In genomic region chr20:24917797-24918578, GRCh38 we compare ENCODE assay signal across 8 cellular contexts. TPM values are rescaled to one million over a fixed set of nuclear protein-coding genes. Genes with fewer than 3 reads are reported as not detected.
DNase-seq lines count a peak whose midpoint lies in the region; ATAC-seq and TF ChIP-seq lines count a peak whose summit lies in the region.

No MANE protein-coding gene starts in this region.

- H3K9ac ChIP-seq in trophoblast cell (ENCODE audit: low read length): no peak overlapping the region

- peaks cover 8% of the 10 kb centered on the region for H3K4me1 Mint-ChIP-seq in activated naive CD8-positive, alpha-beta T cell treated with anti-CD3 and anti-CD28 coated beads, Interleukin-2, amount 50 U/mL, for 24 hours

- no peak overlapping the region for H3K27ac ChIP-seq in trophoblast cell (ENCODE audit: low read depth, low read length)

- H3K4me1 ChIP-seq in trophoblast cell (ENCODE audit: control insufficient read depth in 1 of 2, insufficient read depth in 2 of 2, low read length in 2 of 2): peaks cover 8 to 13% of the 10 kb centered on the region in 2 experiments

- no peak overlapping the region for H3K23ac ChIP-seq in trophoblast cell (ENCODE audit: low read length)

- H2AK5ac ChIP-seq in trophoblast cell (ENCODE audit: low read length): no peak overlapping the region

- H3K4ac ChIP-seq in trophoblast cell (ENCODE audit: low read depth, low read length): no peak overlapping the region

- H3K4me3 ChIP-seq in GM12865 (ENCODE audit: low read depth, low read length): no peak overlapping the region
- H3K4me3 ChIP-seq in trophoblast cell (ENCODE audit: low read depth, low read length): no peak overlapping the region

- H3K9me3 Mint-ChIP-seq in activated naive CD8-positive, alpha-beta T cell treated with anti-CD3 and anti-CD28 coated beads, Interleukin-2, amount 50 U/mL, for 24 hours: peaks cover 3% of the 10 kb centered on the region

- no peak overlapping the region for H2AFZ ChIP-seq in trophoblast cell (ENCODE audit: insufficient read depth, low read length, poor library complexity)

- peaks cover 4% of the 10 kb centered on the region for H3K36me3 Mint-ChIP-seq in activated naive CD8-positive, alpha-beta T cell treated with anti-CD3 and anti-CD28 coated beads, Interleukin-2, amount 50 U/mL, for 24 hours (ENCODE audit: low read depth)

- H3K14ac ChIP-seq in trophoblast cell (ENCODE audit: low read length): no peak overlapping the region

- H2BK12ac ChIP-seq in trophoblast cell (ENCODE audit: low read length): no peak overlapping the region

- H3K18ac ChIP-seq in trophoblast cell (ENCODE audit: low read length): no peak overlapping the region

- H3K27ac Mint-ChIP-seq in activated naive CD8-positive, alpha-beta T cell treated with anti-CD3 and anti-CD28 coated beads, Interleukin-2, amount 50 U/mL, for 24 hours: peak overlapping the region; percentile 31

- peaks cover 3% of the 10 kb centered on the region for H3K9me3 ChIP-seq in trophoblast cell (ENCODE audit: insufficient read depth, low read depth, low read length)

- no peaks in the 10 kb centered on the region for H3K27me3 ChIP-seq in trophoblast cell (ENCODE audit: insufficient read depth, low read length)

- no peak overlapping the region for H3K4me3 Mint-ChIP-seq in activated naive CD8-positive, alpha-beta T cell treated with anti-CD3 and anti-CD28 coated beads, Interleukin-2, amount 50 U/mL, for 24 hours

- DNase-seq in A172 (ENCODE audit: low spot score) (peak; percentile 53), GM12865 (ENCODE audit: low read depth) (peak; percentile 74), KG1 (lab: John Stamatoyannopoulos, UW) (peak; percentile 38), RPMI7951 (ENCODE audit: low read depth) (peak; percentile 72), Right ventricle myocardium inferior (ENCODE audit: missing footprints) (peak; percentile 83), trophoblast cell (peak; percentile 42 to 80)
- DNase-seq in activated naive CD8-positive, alpha-beta T cell treated with anti-CD3 and anti-CD28 coated beads, Interleukin-2, amount 50 U/mL, for 24 hours: peak; percentile 63

- no peak overlapping the region for H3K4me2 ChIP-seq in trophoblast cell (ENCODE audit: low read length)

- intact Hi-C loops in Right ventricle myocardium inferior (cut with DNase I): loop anchor here (5.0 to 10.0 kb wide), 3 partner anchors 756 to 1031 kb away; no protein-coding TSS in a partner anchor

- H4K12ac ChIP-seq in trophoblast cell (ENCODE audit: low read depth, low read length): no peak overlapping the region

- peak; percentile 86 for TF ChIP-seq CTCF in GM12865 (IDR thresholded peaks at IDR 0.05; ENCODE audit: insufficient read depth, low read depth, low read length, missing control alignments)

- WGBS in trophoblast cell (ENCODE audit: extremely low coverage, insufficient coverage, insufficient read length): no CpG with 5 or more reads among the region's 34 CpGs

- H4K8ac ChIP-seq in trophoblast cell (ENCODE audit: low read depth, low read length): no peak overlapping the region

- H2BK5ac ChIP-seq in trophoblast cell (ENCODE audit: low read depth, low read length, poor library complexity): no peak overlapping the region

- H3K79me2 ChIP-seq in trophoblast cell (ENCODE audit: control insufficient read depth, insufficient read depth, low read length, poor library complexity): no peaks in the 10 kb centered on the region

- H4K91ac ChIP-seq in trophoblast cell (ENCODE audit: low read depth, low read length): no peak overlapping the region

- H3K79me1 ChIP-seq in trophoblast cell (ENCODE audit: low read length): peaks cover 3% of the 10 kb centered on the region

- H2BK120ac ChIP-seq in trophoblast cell (ENCODE audit: insufficient read depth, low read length, poor library complexity): no peak overlapping the region

- H3K27me3 Mint-ChIP-seq in activated naive CD8-positive, alpha-beta T cell treated with anti-CD3 and anti-CD28 coated beads, Interleukin-2, amount 50 U/mL, for 24 hours: peaks cover 4% of the 10 kb centered on the region

- H3K36me3 ChIP-seq in trophoblast cell (ENCODE audit: control insufficient read depth in 1 of 2, insufficient read depth in 2 of 2, low read length in 2 of 2): no peaks in the 10 kb centered on the region

- peak; percentile 74 for ATAC-seq in activated naive CD8-positive, alpha-beta T cell treated with anti-CD3 and anti-CD28 coated beads, Interleukin-2, amount 50 U/mL, for 24 hours
- ATAC-seq in Right ventricle myocardium inferior (peak; percentile 82), HG03139 (IDR thresholded peaks at IDR 0.05; ENCODE audit: unreplicated experiment) (no peak)

RNA-seq across cellular contexts. Expression of gene CST7, which starts 31.1 kb away (rescaled TPM):
- not detected in 2 replicates for total RNA-seq in A172 (2014; rRNA removed; shearing (Covaris generic))
- 77.4 and 80.0 TPM in 2 replicates for total RNA-seq in RPMI7951 (2014; rRNA removed; shearing (Covaris generic))
- 1.4 TPM for total RNA-seq in Right ventricle myocardium inferior
- 0.74 and 0.86 TPM in 2 replicates for polyA plus RNA-seq in trophoblast cell (2013)

Comparison
In these comparisons a context has a peak if more than half of its experiments do, and no peak if none do; other contexts are left out.
1. RNA of gene CST7, which starts 31.1 kb away (total RNA-seq): 77.4 to 80.0 TPM in RPMI7951; 1.4 TPM in Right ventricle myocardium inferior (single experiment) and not detected in A172; every median in the first group is over 10 times any median in the second.
2. Peak in every context shown above with its lines, with median percentiles within 50 percentile points of each other: DNase-seq.